Comparison of ENCODE assay signal across 8 cellular contexts in the genomic region with DNA sequence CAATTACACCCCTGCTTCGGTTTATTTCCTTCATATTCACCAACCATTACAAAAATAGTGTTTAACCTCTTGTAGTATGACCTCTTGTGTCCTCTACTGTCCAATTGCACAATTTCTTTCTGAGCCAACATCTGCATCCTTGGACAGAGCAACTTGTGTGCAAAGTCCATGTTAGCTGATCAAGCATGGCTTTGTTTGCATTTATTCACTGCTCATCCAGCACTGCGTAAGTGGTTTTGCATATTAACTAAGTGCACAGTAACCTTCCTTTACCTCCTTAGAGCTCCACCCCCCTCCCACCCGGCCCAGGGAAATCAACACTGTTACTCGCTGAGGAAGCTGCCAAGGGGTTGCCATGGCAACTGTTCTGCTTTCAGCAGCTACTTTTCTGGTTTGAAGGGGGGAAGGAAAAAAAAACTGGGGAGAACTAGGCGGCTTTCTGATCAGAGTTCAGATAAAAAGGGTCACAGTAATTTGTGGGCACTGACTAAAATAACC.
DNase-seq lines count a peak whose midpoint lies in the region; ATAC-seq and TF ChIP-seq lines count a peak whose summit lies in the region.

No MANE protein-coding gene starts in this region.

- H3K4me2 ChIP-seq in H9 (ENCODE audit: insufficient read depth, insufficient read length, low read length) = no peak overlapping the region

- no peak for TF ChIP-seq CTCF in Caco-2 (IDR thresholded peaks at IDR 0.05; ENCODE audit: insufficient read depth in 1 of 2, low read depth in 1 of 2, low read length in 1 of 2, severe bottlenecking in 1 of 2, unreplicated experiment in 1 of 2)
- no peak for TF ChIP-seq CTCF in H9 (conservative IDR thresholded peaks at IDR 0.05)
- TF ChIP-seq CTCF in left lung (IDR thresholded peaks at IDR 0.05) = no peak

- H3K23ac ChIP-seq in H9 (ENCODE audit: insufficient read length, low read depth, low read length) = no peak overlapping the region

- intact Hi-C loops in Caco-2 (cut with micrococcal nuclease; ENCODE audit: unreplicated experiment) = loop anchor here (1.0 to 10.0 kb wide), 9 partner anchors 123 to 971 kb away; a partner anchor contains a TSS
- intact Hi-C loops in left lung (cut with DNase I) = no loop called here

- H3T11ph ChIP-seq in H9 (ENCODE audit: low read length) = no peak overlapping the region

- H3K9me3 Mint-ChIP-seq in Caco-2 (ENCODE audit: unreplicated experiment) (no peaks in the 10 kb centered on the region), H9 (no peaks in the 10 kb centered on the region; a peak in 1 of 5 replicates)

- H2BK15ac ChIP-seq in H9 (ENCODE audit: low read depth, low read length) = no peak overlapping the region

- no peak overlapping the region for H2AK5ac ChIP-seq in H9 (ENCODE audit: insufficient read length, low read length)

- no peak overlapping the region for H3K27ac ChIP-seq in H9 (ENCODE audit: insufficient read length, low read depth, low read length)
- H3K27ac ChIP-seq in left lung = no peak overlapping the region

- H2BK12ac ChIP-seq in H9 (ENCODE audit: insufficient read length, low read depth, low read length) = no peak overlapping the region

- peaks cover 26% of the 10 kb centered on the region for H3K4me1 Mint-ChIP-seq in Caco-2 (ENCODE audit: low read depth, unreplicated experiment)
- H3K4me1 Mint-ChIP-seq in H9 = peaks cover 30 to 34% of the 10 kb centered on the region in 2 experiments

- no peak overlapping the region for H3K9ac ChIP-seq in H9 (ENCODE audit: extremely low read depth, insufficient read length, low read length)

- no peaks in the 10 kb centered on the region for H3K23me2 ChIP-seq in H9 (ENCODE audit: insufficient read length, low read depth, low read length, poor library complexity, severe bottlenecking)

- H3K9me3 ChIP-seq in Caco-2 (no peaks in the 10 kb centered on the region), H9 (ENCODE audit: control insufficient read depth, low read depth, low read length) (no peaks in the 10 kb centered on the region), left lung (no peaks in the 10 kb centered on the region)

- H3K27ac Mint-ChIP-seq in Caco-2 (ENCODE audit: unreplicated experiment) (peak overlapping the region; percentile 96), H9 (no peak overlapping the region; a peak in 1 of 7 replicates)

- H3K27me3 Mint-ChIP-seq in Caco-2 (ENCODE audit: insufficient read depth, unreplicated experiment) = no peaks in the 10 kb centered on the region
- H3K27me3 Mint-ChIP-seq in H9 (ENCODE audit: low read depth) = no peaks in the 10 kb centered on the region

- no peak overlapping the region for H3K14ac ChIP-seq in H9 (ENCODE audit: insufficient read depth, low read length)

- H3K36me3 Mint-ChIP-seq in Caco-2 (ENCODE audit: insufficient read depth, unreplicated experiment) (no peaks in the 10 kb centered on the region), H9 (ENCODE audit: insufficient read depth in 1 of 3, low read depth in 3 of 3) (no peaks in the 10 kb centered on the region)

- no peak overlapping the region for H4K8ac ChIP-seq in H9 (replicated peaks; ENCODE audit: insufficient read length, low read depth, low read length)

- H3K56ac ChIP-seq in H9 (ENCODE audit: insufficient read length, low read depth, low read length) = no peak overlapping the region

- no peak overlapping the region for H2AFZ ChIP-seq in H9 (ENCODE audit: low read length)

- POLR2A ChIA-PET in Caco-2 (lab: Charles Lee) = interaction anchor here (0.6 kb wide), 1 partner anchor 553 kb away, joined by 5 read pairs; no protein-coding TSS in a partner anchor

- no CpG with 5 or more reads among the region's 5 CpGs for WGBS in H9 (ENCODE audit: extremely low coverage, insufficient read length, low lambda C conversion rate)

- H4K20me1 ChIP-seq in H9 (ENCODE audit: control insufficient read depth, insufficient read depth, insufficient read length) = no peaks in the 10 kb centered on the region

- no TSS peak for BruUV-seq in Caco-2 (replicated peaks; lab: Mats Ljungman, UMichigan)

- peaks cover 10% of the 10 kb centered on the region for H3K4me1 ChIP-seq in Caco-2
- H3K4me1 ChIP-seq in H9 (ENCODE audit: insufficient read depth, low read length) = peaks cover 7% of the 10 kb centered on the region; the same call in 1 of the 2 replicates
- peaks cover 13 to 17% of the 10 kb centered on the region in 2 donors for H3K4me1 ChIP-seq in left lung

- H3K27me3 ChIP-seq in Caco-2 (replicated peaks; ENCODE audit: control insufficient read depth, insufficient read depth, low read length) (no peaks in the 10 kb centered on the region), H9 (ENCODE audit: insufficient read depth, low read length) (no peaks in the 10 kb centered on the region), left lung (no peaks in the 10 kb centered on the region)

- peak; percentile 64 to 74 for DNase-seq in Caco-2
- DNase-seq in H9 = peak; percentile 71
- DNase-seq in NCI-H2029 (lab: John Stamatoyannopoulos, UW) = peak; percentile 78
- peak; percentile 45 to 49 for DNase-seq in activated CD4-positive, alpha-beta T cell treated with anti-CD3 and anti-CD28 coated beads for 24 hours (ENCODE audit: low read depth in 2 of 2)
- DNase-seq in cerebellar cortex (ENCODE audit: low spot score) = peak; percentile 92
- DNase-seq in left lung = peak; percentile 23 to 84
- peak; percentile 76 for DNase-seq in stimulated activated CD4-positive, alpha-beta T cell treated with anti-CD3 and anti-CD28 coated beads, Interleukin-2, amount 100 ng/mL, for 4 hours (ENCODE audit: low read depth)
- DNase-seq in D341Med (ENCODE audit: low spot score) = no peak

- H2BK120ac ChIP-seq in H9 (ENCODE audit: low read depth, low read length, poor library complexity, severe bottlenecking) = no peak overlapping the region

- no peaks in the 10 kb centered on the region for H3K36me3 ChIP-seq in Caco-2 (ENCODE audit: control insufficient read depth, insufficient read depth, low read length)
- no peaks in the 10 kb centered on the region for H3K36me3 ChIP-seq in left lung

- H3K79me1 ChIP-seq in H9 (ENCODE audit: insufficient read depth, low read depth, low read length, poor library complexity, severe bottlenecking) = no peaks in the 10 kb centered on the region

- H2BK5ac ChIP-seq in H9 (ENCODE audit: insufficient read length, low read length) = no peak overlapping the region

- H3K79me2 ChIP-seq in H9 (ENCODE audit: insufficient read depth, low read length) = no peaks in the 10 kb centered on the region

- CTCF ChIA-PET in Caco-2 (lab: Charles Lee) = interaction anchor here (0.6 to 2.5 kb wide), 15 partner anchors 14 to 970 kb away, joined by 3 to 30 read pairs (median 5); no protein-coding TSS in a partner anchor

- H4K91ac ChIP-seq in H9 (ENCODE audit: insufficient read length, low read depth, low read length) = no peak overlapping the region

- peak; percentile 68 for ATAC-seq in left lung

- H2BK20ac ChIP-seq in H9 (ENCODE audit: low read depth, low read length, poor library complexity, severe bottlenecking) = no peak overlapping the region

- no peak overlapping the region for H3K18ac ChIP-seq in H9 (ENCODE audit: insufficient read length, low read depth, low read length)

- no peak overlapping the region for H4K5ac ChIP-seq in H9 (ENCODE audit: insufficient read length, low read depth, low read length)

- H3K4me3 ChIP-seq in Caco-2 (ENCODE audit: low read depth, low read length) (no peak overlapping the region), left lung (no peak overlapping the region)

- H3K4ac ChIP-seq in H9 (ENCODE audit: low read depth, low read length) = no peak overlapping the region

- H3K4me3 Mint-ChIP-seq in Caco-2 (ENCODE audit: unreplicated experiment) = peak overlapping the region; percentile 63
- 0 out of 5 replicates have a peak overlapping the region, but pooled peaks of 1 of the 2 experiments have one; percentile 7 for H3K4me3 Mint-ChIP-seq in H9
